Comparison of ENCODE assay signal across 29 cellular contexts in genomic region chr3:141812586-141812985, GRCh38. TPM values are rescaled to one million over a fixed set of nuclear protein-coding genes. Genes with fewer than 3 reads are reported as not detected.
"Had no signal": no experiment of that assay in that cellular context is flagged by ENCODE, and none has a peak within 500 bp of the region (broad histone marks: within the 10 kb centered on the region; RNA-seq: fewer than 3 reads in every experiment).

No MANE protein-coding gene starts in this region.

- H3K36me3 ChIP-seq: colonic mucosa, heart right ventricle, sigmoid colon, stomach, suprapubic skin, tibial nerve had no signal

- H3K4me2 ChIP-seq: smooth muscle cell had no signal

- DNase-seq: activated CD4-positive, alpha-beta T cell treated with anti-CD3 and anti-CD28 coated beads, Interleukin-2, amount 10 ng/mL, durations not matched to agents 7 days and 5 days; activated CD8-positive, alpha-beta memory T cell treated with anti-CD3 and anti-CD28 coated beads, Interleukin-2, amount 10 ng/mL, durations not matched to agents 7 days and 5 days; activated CD8-positive, alpha-beta T cell treated with anti-CD3 and anti-CD28 coated beads for 36 hours; activated gamma-delta T cell treated with Interleukin-2 at 50 U/mL for 16 hours; aorta; colonic mucosa; dorsolateral prefrontal cortex; foreskin fibroblast; heart right ventricle; naive thymus-derived CD4-positive, alpha-beta T cell; sigmoid colon; stimulated activated CD4-positive, alpha-beta T cell treated with anti-CD3 and anti-CD28 coated beads, Interleukin-15, amount 100 ng/mL, for 24 hours; stomach had no signal

- ATAC-seq: activated CD4-positive, CD25-positive, alpha-beta regulatory T cell treated with anti-CD3 and anti-CD28 coated beads, Interleukin-2, amount 50 U/mL, for 24 hours; activated CD8-positive, alpha-beta memory T cell treated with anti-CD3 and anti-CD28 coated beads, Interleukin-2, amount 10 ng/mL, durations not matched to agents 7 days and 5 days; activated CD8-positive, alpha-beta T cell treated with anti-CD3 and anti-CD28 coated beads for 36 hours; activated naive CD4-positive, alpha-beta T cell treated with anti-CD3 and anti-CD28 coated beads, Interleukin-2, amount 50 U/mL, for 72 hours; heart right ventricle; left lobe of liver; naive thymus-derived CD4-positive, alpha-beta T cell; stimulated activated memory B cell treated with anti-CD40 and anti-IgM and Interleukin-4, amounts not matched to agents 10 μg/mL and 1 μg/mL and 100 μg/mL, for 72 hours had no signal

- H3K27ac ChIP-seq: colonic mucosa, dorsolateral prefrontal cortex, heart right ventricle, sigmoid colon, stomach, suprapubic skin, tibial nerve, VCaP had no signal

- H3K4me1 ChIP-seq: colonic mucosa, heart right ventricle, stomach, tibial nerve had no signal

- FAIRE-seq: keratinocyte had no signal

- H3K27me3 ChIP-seq: colonic mucosa, heart right ventricle, sigmoid colon, suprapubic skin had no signal

- H3K4me3 ChIP-seq: colonic mucosa, dorsolateral prefrontal cortex, heart right ventricle, lung, sigmoid colon, smooth muscle cell, stomach, suprapubic skin, tibial nerve had no signal

- H3K9me3 ChIP-seq: colonic mucosa, suprapubic skin had no signal

RNA-seq across cellular contexts. Expression of gene GRK7, which starts 49.4 kb away (rescaled TPM):
- total RNA-seq: activated CD4-positive, alpha-beta T cell treated with anti-CD3 and anti-CD28 coated beads, Interleukin-2, amount 10 ng/mL, durations not matched to agents 7 days and 5 days; activated CD8-positive, alpha-beta memory T cell treated with anti-CD3 and anti-CD28 coated beads, Interleukin-2, amount 10 ng/mL, durations not matched to agents 7 days and 5 days; activated naive CD4-positive, alpha-beta T cell treated with anti-CD3 and anti-CD28 coated beads, Interleukin-2, amount 50 U/mL, for 72 hours; activated T-helper 1 cell treated with anti-CD3 and anti-CD28 coated beads, Interleukin-12 subunit alpha, Interleukin-12 subunit beta, Interleukin-2, Interleukin-4 antibody, amounts not matched to agents 30 ng/mL and 10 ng/mL and 1 ng/mL, durations not matched to agents 14 hours and 24 hours and 36 hours; colonic mucosa; epithelial cell of proximal tubule; left lobe of liver; mesenteric fat pad; neural crest cell; osteocyte; sigmoid colon; smooth muscle cell had no signal
- polyA plus RNA-seq: aorta; fibroblast of lung; keratinocyte; naive thymus-derived CD4-positive, alpha-beta T cell; smooth muscle cell had no signal
